Comparison of ENCODE assay signal across 7 cellular contexts in genomic region chr14:80700601-80701000, GRCh38.
"Had no signal": no experiment of that assay in that cellular context is flagged by ENCODE, and none has a peak within 500 bp of the region (broad histone marks: within the 10 kb centered on the region; RNA-seq: fewer than 3 reads in every experiment).

No MANE protein-coding gene starts in this region.

- H3K4me3 Mint-ChIP-seq: HFFc6 had no signal

- H3K9ac ChIP-seq: GM23248 had no signal

- H3K9me3 ChIP-seq: HAP-1 had no signal

- H2AFZ ChIP-seq: GM23248 had no signal

- H3K4me3 ChIP-seq: GM23248, HAP-1 had no signal

- H3K36me3 ChIP-seq: HAP-1 had no signal

- ATAC-seq: HCT116 had no signal

- DNase-seq: GM23248, GOT3, H7, HCEC 1CT, HFFc6 had no signal

- H3K27ac Mint-ChIP-seq: HFFc6 had no signal

- H3K9me3 Mint-ChIP-seq: HFFc6 had no signal

- H3K27ac ChIP-seq: GM23248 had no signal
